12 cellular contexts compared by ENCODE assay signal in the genomic region with DNA sequence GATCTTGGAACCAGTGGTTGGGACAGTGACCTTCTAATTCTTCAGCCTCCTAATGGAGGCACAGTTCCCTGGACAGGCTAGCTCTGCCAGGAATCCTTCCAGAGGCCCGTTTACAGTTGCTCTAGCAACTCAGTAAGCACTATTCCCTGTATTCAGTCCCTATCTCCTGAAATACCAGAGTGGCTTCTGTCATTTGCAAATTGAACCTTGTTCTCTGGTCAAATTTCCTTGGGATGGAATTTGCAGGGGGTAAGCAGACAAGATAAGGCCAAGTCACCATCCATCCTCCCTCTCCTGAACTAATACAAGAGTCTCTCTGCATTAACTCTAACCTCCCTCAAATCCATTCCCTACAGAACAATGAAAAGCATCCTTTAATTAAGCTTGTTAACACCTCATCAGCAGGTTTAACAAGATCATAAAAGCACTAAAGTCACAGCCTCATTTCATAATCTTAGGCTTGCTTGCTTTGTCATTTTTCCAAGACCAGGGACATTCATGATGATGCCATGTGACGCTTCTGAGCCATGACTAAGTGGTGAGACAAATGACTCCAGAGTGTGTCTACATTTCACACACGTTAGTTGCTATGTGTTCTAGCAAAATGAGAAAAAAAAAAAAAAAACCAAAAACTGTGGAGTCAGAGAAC. TPM values are rescaled to one million over a fixed set of nuclear protein-coding genes. Genes with fewer than 3 reads are reported as not detected.
A peak's percentile ranks its signal among the peaks of the same experiment; 100 is the strongest.
DNase-seq lines count a peak whose midpoint lies in the region; ATAC-seq and TF ChIP-seq lines count a peak whose summit lies in the region.
"Had no signal": no experiment of that assay in that cellular context is flagged by ENCODE, and none has a peak within 500 bp of the region (broad histone marks: within the 10 kb centered on the region; RNA-seq: fewer than 3 reads in every experiment).

No MANE protein-coding gene starts in this region.

- POLR2A ChIA-PET in MCF 10A (lab: Yijun Ruan, JAX): interaction anchor here (0.6 to 3.7 kb wide), 12 partner anchors 9 to 168 kb away, joined by 3 to 22 read pairs (median 4); no protein-coding TSS in a partner anchor

- no peaks in the 10 kb centered on the region for H3K36me3 ChIP-seq in breast epithelium
- H3K36me3 ChIP-seq in RWPE2 (ENCODE audit: low read depth): no peaks in the 10 kb centered on the region
- no peaks in the 10 kb centered on the region for H3K36me3 ChIP-seq in MG63
- H3K36me3 ChIP-seq in tibial artery: no peaks in the 10 kb centered on the region
- H3K36me3 ChIP-seq: BLaER1 treated with 17β-estradiol and CSF1 and Interleukin-3, amounts not matched to agents 10 nM and 100 nM had no signal

- TF ChIP-seq POLR2A in breast epithelium (IDR thresholded peaks at IDR 0.05): no peak

- DNase-seq in MCF 10A (ENCODE audit: unreplicated experiment) (peak; percentile 73), breast epithelium (ENCODE audit: low spot score in 2 of 2) (no peak), RWPE2 (ENCODE audit: low spot score) (no peak), foreskin fibroblast (peak; percentile 53 to 73), type B pancreatic cell (ENCODE audit: extremely low spot score, unreplicated experiment) (no peak), NCI-H524 (lab: John Stamatoyannopoulos, UW) (no peak), MG63 (no peak), tibial artery (no peak)
- DNase-seq: activated B cell treated with CpG ODN at 0.5 μM for 24 hours; activated naive CD4-positive, alpha-beta T cell treated with anti-CD3 and anti-CD28 coated beads, Interleukin-2, amount 50 U/mL, for 16 hours had no signal

- TF ChIP-seq CTCF in MCF 10A (IDR thresholded peaks at IDR 0.05; ENCODE audit: unreplicated experiment): no peak
- TF ChIP-seq CTCF in breast epithelium (IDR thresholded peaks at IDR 0.05): no peak
- no peak for TF ChIP-seq CTCF in RWPE2 (IDR thresholded peaks at IDR 0.05; ENCODE audit: poor library complexity, severe bottlenecking)
- no peak for TF ChIP-seq CTCF in foreskin fibroblast (IDR thresholded peaks at IDR 0.05; ENCODE audit: low read depth, low read length)
- no peak for TF ChIP-seq CTCF in type B pancreatic cell (conservative IDR thresholded peaks at IDR 0.05)
- TF ChIP-seq CTCF in tibial artery (IDR thresholded peaks at IDR 0.05): no peak

- intact Hi-C loops in MCF 10A (cut with micrococcal nuclease): no loop called here
- intact Hi-C loops in breast epithelium (cut with DNase I; ENCODE audit: low total_unique reads): no loop called here
- intact Hi-C loops in tibial artery (cut with DNase I; ENCODE audit: low total_unique reads): no loop called here

- no peak overlapping the region for H3K4me3 Mint-ChIP-seq in MCF 10A (ENCODE audit: unreplicated experiment)
- H3K4me3 Mint-ChIP-seq in type B pancreatic cell: peak overlapping the region; percentile 71
- H3K4me3 Mint-ChIP-seq: activated B cell treated with CpG ODN at 0.5 μM for 24 hours had no signal

- H3K4me1 Mint-ChIP-seq in MCF 10A (ENCODE audit: insufficient read depth, unreplicated experiment) (peaks cover 28% of the 10 kb centered on the region), type B pancreatic cell (ENCODE audit: unreplicated experiment) (peaks cover 66% of the 10 kb centered on the region)
- H3K4me1 Mint-ChIP-seq: activated B cell treated with CpG ODN at 0.5 μM for 24 hours had no signal

- H3K9me3 Mint-ChIP-seq in MCF 10A (ENCODE audit: unreplicated experiment): no peaks in the 10 kb centered on the region
- no peaks in the 10 kb centered on the region for H3K9me3 Mint-ChIP-seq in type B pancreatic cell
- H3K9me3 Mint-ChIP-seq: activated B cell treated with CpG ODN at 0.5 μM for 24 hours had no signal

- no peaks in the 10 kb centered on the region for H3K9me3 ChIP-seq in breast epithelium
- no peaks in the 10 kb centered on the region for H3K9me3 ChIP-seq in RWPE2 (ENCODE audit: severe bottlenecking)
- H3K9me3 ChIP-seq in MG63: no peaks in the 10 kb centered on the region
- H3K9me3 ChIP-seq in tibial artery: no peaks in the 10 kb centered on the region
- H3K9me3 ChIP-seq: BLaER1 treated with 17β-estradiol and CSF1 and Interleukin-3, amounts not matched to agents 10 nM and 100 nM had no signal

- H3K27ac ChIP-seq in breast epithelium: no peak overlapping the region
- H3K27ac ChIP-seq in RWPE2 (ENCODE audit: poor library complexity, severe bottlenecking): no peak overlapping the region
- no peak overlapping the region for H3K27ac ChIP-seq in tibial artery
- H3K27ac ChIP-seq: BLaER1 treated with 17β-estradiol and CSF1 and Interleukin-3, amounts not matched to agents 10 nM and 100 nM had no signal

- no peaks in the 10 kb centered on the region for H3K4me1 ChIP-seq in breast epithelium
- H3K4me1 ChIP-seq in RWPE2 (ENCODE audit: insufficient read depth, poor library complexity, severe bottlenecking): peaks cover 37% of the 10 kb centered on the region
- H3K4me1 ChIP-seq in tibial artery: no peaks in the 10 kb centered on the region

- H3K27ac Mint-ChIP-seq in MCF 10A (ENCODE audit: low read depth, unreplicated experiment) (no peak overlapping the region), type B pancreatic cell (peak overlapping the region; percentile 94)
- H3K27ac Mint-ChIP-seq: activated B cell treated with CpG ODN at 0.5 μM for 24 hours had no signal

- ATAC-seq in RWPE2 (ENCODE audit: low read depth): 0 out of 3 replicates have a peak, but pooled peaks have one; percentile 27
- ATAC-seq: Panc1 had no signal

- H3K27me3 ChIP-seq in breast epithelium (no peaks in the 10 kb centered on the region), RWPE2 (ENCODE audit: insufficient read depth, poor library complexity, severe bottlenecking) (no peaks in the 10 kb centered on the region), MG63 (no peaks in the 10 kb centered on the region), tibial artery (no peaks in the 10 kb centered on the region)
- H3K27me3 ChIP-seq: BLaER1 treated with 17β-estradiol and CSF1 and Interleukin-3, amounts not matched to agents 10 nM and 100 nM had no signal

- no peaks in the 10 kb centered on the region for H3K36me3 Mint-ChIP-seq in MCF 10A (ENCODE audit: insufficient read depth, unreplicated experiment)
- peaks cover 3% of the 10 kb centered on the region for H3K36me3 Mint-ChIP-seq in type B pancreatic cell

- no peaks in the 10 kb centered on the region for H3K27me3 Mint-ChIP-seq in MCF 10A (ENCODE audit: insufficient read depth, unreplicated experiment)
- no peaks in the 10 kb centered on the region for H3K27me3 Mint-ChIP-seq in type B pancreatic cell

- BruUV-seq in MCF 10A (replicated peaks; lab: Mats Ljungman, UMichigan): no TSS peak

- H3K4me3 ChIP-seq in breast epithelium: no peak overlapping the region
- no peak overlapping the region for H3K4me3 ChIP-seq in RWPE2 (ENCODE audit: severe bottlenecking)
- no peak overlapping the region for H3K4me3 ChIP-seq in foreskin fibroblast (ENCODE audit: low read depth in 1 of 2, low read length in 2 of 2)
- H3K4me3 ChIP-seq in MG63: no peak overlapping the region
- no peak overlapping the region for H3K4me3 ChIP-seq in tibial artery
- H3K4me3 ChIP-seq: BLaER1 treated with 17β-estradiol and CSF1 and Interleukin-3, amounts not matched to agents 10 nM and 100 nM had no signal

- CTCF ChIA-PET in MCF 10A (lab: Yijun Ruan, JAX): interaction anchor here (0.6 to 0.9 kb wide), 3 partner anchors 23 to 1536 kb away, joined by 3 read pairs; no protein-coding TSS in a partner anchor

RNA-seq across cellular contexts. Expression of gene SLC22A23, which starts 37.1 kb away (rescaled TPM):
- 11.5 and 11.9 TPM in 2 replicates for total RNA-seq in MCF 10A (2022)
- total RNA-seq in breast epithelium: 10 to 100 TPM; 10.9 to 26.3 (median 22.9) TPM
- 36.6 and 52.7 TPM in 2 replicates for total RNA-seq in type B pancreatic cell (ENCODE audit: low replicate concordance)
- total RNA-seq in MG63 (2014; rRNA removed; shearing (Covaris generic); ENCODE audit: low replicate concordance): 0.12 and 2.8 TPM in 2 replicates

Comparison
In these comparisons a context has a peak if more than half of its experiments do, and no peak if none do; other contexts are left out.
1. DNase-seq: peak in MCF 10A (single experiment) and foreskin fibroblast (2 of 2); none in breast epithelium (0 of 2), RWPE2 (single experiment), type B pancreatic cell (single experiment), NCI-H524 (0 of 2), MG63 (single experiment) and tibial artery (0 of 2).